In genomic region chr6:103101267-103101666, GRCh38 we compare ENCODE assay signal across 9 cellular contexts.
"Had no signal": no experiment of that assay in that cellular context is flagged by ENCODE, and none has a peak within 500 bp of the region (broad histone marks: within the 10 kb centered on the region; RNA-seq: fewer than 3 reads in every experiment).

No MANE protein-coding gene starts in this region.

- H3K27ac Mint-ChIP-seq: IgD-negative memory B cell had no signal

- FAIRE-seq: HepG2, HTR-8/SVneo, K562 had no signal

- H3K9ac ChIP-seq: KMS-11 had no signal

- H3K4me3 Mint-ChIP-seq: IgD-negative memory B cell had no signal

- H3K4me1 Mint-ChIP-seq: IgD-negative memory B cell had no signal

- H3K36me3 Mint-ChIP-seq: IgD-negative memory B cell had no signal

- H3K27ac ChIP-seq: HL-60, KMS-11 had no signal

- H3K4me2 ChIP-seq: KMS-11 had no signal

- H3K4me3 ChIP-seq: K562 had no signal

- ATAC-seq: HepG2, K562 had no signal

- DNase-seq: IMR-90, KBM-7, KG1 had no signal

- H3K27me3 Mint-ChIP-seq: IgD-negative memory B cell had no signal
